Comparison of ENCODE assay signal across 7 cellular contexts in the genomic region with DNA sequence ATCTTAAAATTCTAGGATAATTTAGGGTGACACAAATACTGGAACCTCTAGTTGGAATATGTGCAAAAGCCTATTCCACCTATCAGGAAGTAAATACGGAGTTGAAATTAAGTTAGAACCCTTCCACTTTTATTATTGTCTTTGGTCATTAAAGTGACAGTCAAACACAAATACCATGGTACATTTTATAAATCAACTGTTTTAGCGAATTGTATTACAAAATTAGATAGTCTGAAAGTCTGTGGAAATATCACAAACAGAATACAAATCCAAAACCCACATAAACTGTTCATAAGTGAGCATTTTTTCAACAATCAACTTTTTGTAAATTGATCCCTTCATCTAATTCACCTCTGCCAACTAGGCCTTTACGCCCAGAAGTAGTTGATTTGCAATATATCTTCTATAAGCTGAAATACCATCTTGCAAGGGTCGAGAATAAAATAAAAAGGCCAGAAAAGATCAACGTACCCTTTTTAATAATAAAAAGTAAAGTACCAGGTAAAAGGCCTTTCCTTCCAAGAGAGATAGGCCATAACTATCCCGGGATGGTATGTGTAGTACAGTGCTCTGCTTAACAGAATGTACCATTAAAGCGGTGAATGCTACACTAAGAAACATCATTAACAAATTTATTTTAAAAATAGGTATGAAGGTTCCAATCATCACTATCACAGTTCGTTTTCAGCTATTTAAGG. TPM values are rescaled to one million over a fixed set of nuclear protein-coding genes. Genes with fewer than 3 reads are reported as not detected.
DNase-seq lines count a peak whose midpoint lies in the region; TF ChIP-seq lines count a peak whose summit lies in the region.

No MANE protein-coding gene starts in this region.

- peaks cover 0 to 1% of the 10 kb centered on the region in 2 donors for H3K4me1 ChIP-seq in neuronal stem cell (ENCODE audit: control insufficient read depth in 2 of 2, insufficient read depth in 1 of 2, low read depth in 1 of 2, low read length in 2 of 2)

- no CpG with 5 or more reads among the region's 8 CpGs for WGBS in neuronal stem cell (ENCODE audit: extremely low coverage in 2 of 2, insufficient read length in 2 of 2, insufficient replicate concordance in 1 of 2), 2 donors

- no peak overlapping the region for H3K23ac ChIP-seq in neuronal stem cell (ENCODE audit: low read depth, low read length, poor library complexity)

- H3K9ac ChIP-seq in neuronal stem cell (ENCODE audit: low read depth, low read length, poor library complexity): no peak overlapping the region

- intact Hi-C loops in head of caudate nucleus (cut with DNase I): loop anchor here (2.0 kb wide), 1 partner anchor 67 kb away; no protein-coding TSS in a partner anchor

- no peak overlapping the region for H2BK15ac ChIP-seq in neuronal stem cell (ENCODE audit: low read length)

- H3K18ac ChIP-seq in neuronal stem cell (ENCODE audit: low read length): peak overlapping the region; percentile 97

- H3K4me2 ChIP-seq in neuronal stem cell (ENCODE audit: insufficient read depth, low read length, poor library complexity, severe bottlenecking): peak overlapping the region; percentile 57

- peak overlapping the region; percentile 93 for H2BK5ac ChIP-seq in neuronal stem cell (ENCODE audit: low read length)

- no peak overlapping the region for H2BK12ac ChIP-seq in neuronal stem cell (ENCODE audit: low read length)

- H3K27me3 ChIP-seq in neuronal stem cell (ENCODE audit: control insufficient read depth in 3 of 3, insufficient read depth in 3 of 3, low read depth in 1 of 3, low read length in 3 of 3): no peaks in the 10 kb centered on the region

- H3K4me3 ChIP-seq in GM12864 (ENCODE audit: low read depth, low read length): peak overlapping the region; percentile 64
- peak overlapping the region; percentile 84 for H3K4me3 ChIP-seq in epithelial cell of esophagus (ENCODE audit: low read length)
- peak overlapping the region; percentile 87 to 97 for H3K4me3 ChIP-seq in neuronal stem cell (ENCODE audit: low read length in 2 of 2)

- no peak overlapping the region for H4K8ac ChIP-seq in neuronal stem cell (ENCODE audit: low read depth, low read length)

- H3K79me1 ChIP-seq in neuronal stem cell (ENCODE audit: low read depth, low read length): no peaks in the 10 kb centered on the region

- H3K14ac ChIP-seq in neuronal stem cell (ENCODE audit: low read length): no peak overlapping the region

- peak overlapping the region; percentile 92 for H2AFZ ChIP-seq in neuronal stem cell (ENCODE audit: low read length)

- H4K91ac ChIP-seq in neuronal stem cell (ENCODE audit: low read depth, low read length, poor library complexity): no peak overlapping the region

- TF ChIP-seq CTCF in GM12864 (IDR thresholded peaks at IDR 0.05; ENCODE audit: low read depth, low read length, missing control alignments) (no peak), epithelial cell of esophagus (IDR thresholded peaks at IDR 0.05; ENCODE audit: insufficient read depth, low read depth, low read length, missing control alignments) (no peak)

- DNase-seq in GM12864 (ENCODE audit: low read depth): no peak
- DNase-seq in OCI-M1 (lab: John Stamatoyannopoulos, UW): peak; percentile 73
- peak; percentile 11 for DNase-seq in epithelial cell of esophagus (ENCODE audit: low read depth)
- DNase-seq in neuronal stem cell (ENCODE audit: low spot score): no peak
- no peak for DNase-seq in head of caudate nucleus
- DNase-seq in HK-2 (ENCODE audit: unreplicated experiment): no peak
- DNase-seq in NCI-H2107 treated with DMSO at 0.1 percent for 48 hours (lab: John Stamatoyannopoulos, UW; ENCODE audit: unreplicated experiment): no peak

- no peak overlapping the region for H2BK120ac ChIP-seq in neuronal stem cell (ENCODE audit: low read depth, low read length)

- H3K4ac ChIP-seq in neuronal stem cell (ENCODE audit: low read length): no peak overlapping the region

- H2AK5ac ChIP-seq in neuronal stem cell (ENCODE audit: low read depth, low read length): no peak overlapping the region

- H3K27ac ChIP-seq in neuronal stem cell (replicated peaks; ENCODE audit: low read length): peak overlapping the region; percentile 99

- H3K36me3 ChIP-seq in neuronal stem cell (replicated peaks in 1 of 2; ENCODE audit: control insufficient read depth in 2 of 2, insufficient read depth in 2 of 2, low read length in 2 of 2): peaks cover 0 to 30% of the 10 kb centered on the region in 2 donors

- H3K9me3 ChIP-seq in neuronal stem cell (replicated peaks in 1 of 2; ENCODE audit: control insufficient read depth in 2 of 2, insufficient read depth in 1 of 2, low read depth in 1 of 2, low read length in 2 of 2): no peaks in the 10 kb centered on the region

RNA-seq across cellular contexts. Expression of gene USP34, which starts 1.3 kb away (rescaled TPM):
- polyA plus RNA-seq in neuronal stem cell (2013, experiment 1 of 2): 40.9 TPM
- polyA plus RNA-seq in neuronal stem cell (2013, experiment 2 of 2): 40.8 TPM

Comparison
In these comparisons a context has a peak if more than half of its experiments do, and no peak if none do; other contexts are left out.
1. DNase-seq: peak in OCI-M1 (single experiment) and epithelial cell of esophagus (single experiment); none in GM12864 (single experiment), neuronal stem cell (single experiment), head of caudate nucleus (0 of 42), HK-2 (single experiment) and NCI-H2107 treated with DMSO at 0.1 percent for 48 hours (single experiment).
2. Peak in every context shown above with its lines, with median percentiles within 50 percentile points of each other: H3K4me3 ChIP-seq.